1 cellular context compared by ENCODE assay signal in genomic region chr22:37193629-37194191, GRCh38.
TF ChIP-seq lines count a peak whose summit lies in the region.

No MANE protein-coding gene starts in this region.

TF ChIP-seq in HepG2, 621 proteins besides CTCF, POLR2A, EP300 and RAD21:
- no peak for TF ChIP-seq ZNF800 (CRISPR knock-in tag; IDR thresholded peaks at IDR 0.05)
- TF ChIP-seq KAT2B (IDR thresholded peaks at IDR 0.05; ENCODE audit: borderline replicate concordance, low read depth, low read length), result no peak
